25 cellular contexts compared by ENCODE assay signal in genomic region chr17:41171881-41172280, GRCh38. TPM values are rescaled to one million over a fixed set of nuclear protein-coding genes. Genes with fewer than 3 reads are reported as not detected.
DNase-seq lines count a peak whose midpoint lies in the region; ATAC-seq, FAIRE-seq and TF ChIP-seq lines count a peak whose summit lies in the region.
"Had no signal": no experiment of that assay in that cellular context is flagged by ENCODE, and none has a peak within 500 bp of the region (broad histone marks: within the 10 kb centered on the region; RNA-seq: fewer than 3 reads in every experiment).

No MANE protein-coding gene starts in this region.

- 61 to 69% methylated on average over 2 of the region's 2 CpGs for WGBS in GM23248 (ENCODE audit: low coverage in 1 of 2, low lambda C conversion rate in 2 of 2, missing lambda C conversion rate in 2 of 2), 2 experiments
- 74 to 82% (median 74%) methylated on average over 2 of the region's 2 CpGs for WGBS in ovary, 3 donors

- H3K4me1 Mint-ChIP-seq in astrocyte (ENCODE audit: low read depth, unreplicated experiment): no peaks in the 10 kb centered on the region
- H3K4me1 Mint-ChIP-seq in CD4-positive, alpha-beta memory T cell: peaks cover 0 to 9% (median 4%) of the 10 kb centered on the region in 4 donors

- TF ChIP-seq POLR2A in ovary (IDR thresholded peaks at IDR 0.05): no peak

- DNase-seq in AG09309 (ENCODE audit: low read depth) (peak; percentile 67), GM23248 (peak; percentile 65), astrocyte (ENCODE audit: low read depth) (peak; percentile 8), fibroblast of villous mesenchyme (ENCODE audit: low read depth) (peak; percentile 4), ovary (no peak), HPDE6-E6E7 (ENCODE audit: extremely low spot score) (no peak)
- no peak for DNase-seq in CD4-positive, alpha-beta memory T cell
- DNase-seq: CD8-positive, alpha-beta T cell; DMS153; GDM1; KBM-7; NCI-H1092 treated with DMSO at 0.1 percent for 48 hours; NCI-H1694; NCI-H2081; NCI-H2171; NCI-H345; NCI-H524 treated with DMSO at 0.1 percent for 48 hours; NCI-H82 had no signal

- in situ Hi-C loops in GM23248 (cut with MboI): no loop called here

- H3K9me3 ChIP-seq in GM23248 (ENCODE audit: low read depth) (no peaks in the 10 kb centered on the region), astrocyte (ENCODE audit: insufficient read depth, low read depth, low read length) (no peaks in the 10 kb centered on the region), ovary (no peaks in the 10 kb centered on the region)
- H3K9me3 ChIP-seq in CD4-positive, alpha-beta memory T cell (ENCODE audit: control insufficient read depth in 1 of 2, low read length in 2 of 2): no peaks in the 10 kb centered on the region

- no peaks in the 10 kb centered on the region for H3K36me3 ChIP-seq in GM23248 (ENCODE audit: low read depth)
- H3K36me3 ChIP-seq in astrocyte (ENCODE audit: insufficient read depth, low read length): no peaks in the 10 kb centered on the region
- H3K36me3 ChIP-seq in ovary: no peaks in the 10 kb centered on the region
- no peaks in the 10 kb centered on the region for H3K36me3 ChIP-seq in CD4-positive, alpha-beta memory T cell (ENCODE audit: insufficient read depth, low read length)
- H3K36me3 ChIP-seq: BLaER1 had no signal

- CTCF ChIA-PET in CD4-positive, alpha-beta memory T cell (lab: Charles Lee; ENCODE audit: partially characterized antibody): interaction anchor here (2.3 kb wide), 1 partner anchor 150 kb away, joined by 11 read pairs; no protein-coding TSS in a partner anchor

- no peaks in the 10 kb centered on the region for H3K9me2 ChIP-seq in GM23248 (ENCODE audit: insufficient read depth)

- intact Hi-C loops in ovary (cut with DNase I): no loop called here
- intact Hi-C loops in CD4-positive, alpha-beta memory T cell (cut with micrococcal nuclease): no loop called here

- H3K27me3 ChIP-seq in GM23248 (replicated peaks; ENCODE audit: insufficient read depth) (no peaks in the 10 kb centered on the region), astrocyte (ENCODE audit: insufficient read depth, low read length) (no peaks in the 10 kb centered on the region), ovary (no peaks in the 10 kb centered on the region)
- H3K27me3 ChIP-seq in CD4-positive, alpha-beta memory T cell (ENCODE audit: insufficient read depth, low read length): no peaks in the 10 kb centered on the region
- H3K27me3 ChIP-seq: BLaER1 had no signal

- H3K4me2 ChIP-seq in GM23248 (ENCODE audit: unreplicated experiment) (no peak overlapping the region), astrocyte (ENCODE audit: low read length) (no peak overlapping the region)
- H3K4me2 ChIP-seq: BLaER1 had no signal

- H2AFZ ChIP-seq in GM23248 (no peak overlapping the region), astrocyte (ENCODE audit: low read depth, low read length) (no peak overlapping the region)

- POLR2A ChIA-PET in CD4-positive, alpha-beta memory T cell (lab: Charles Lee; ENCODE audit: partially characterized antibody): no interaction called here

- no peak overlapping the region for H3K27ac Mint-ChIP-seq in astrocyte (ENCODE audit: unreplicated experiment)
- no peak overlapping the region for H3K27ac Mint-ChIP-seq in CD4-positive, alpha-beta memory T cell
- H3K27ac Mint-ChIP-seq: CD8-positive, alpha-beta T cell had no signal

- FAIRE-seq in astrocyte (lab: Jason Lieb, UNC): no peak
- FAIRE-seq: H54, HepG2 had no signal

- H4K20me1 ChIP-seq in GM23248 (ENCODE audit: insufficient read depth): no peaks in the 10 kb centered on the region
- no peaks in the 10 kb centered on the region for H4K20me1 ChIP-seq in astrocyte (ENCODE audit: insufficient read depth, low read length)
- H4K20me1 ChIP-seq: BLaER1 had no signal

- no peak for ATAC-seq in HG02885 (IDR thresholded peaks at IDR 0.05; ENCODE audit: poor library complexity, unreplicated experiment)
- ATAC-seq: CD8-positive, alpha-beta T cell; HepG2; Panc1; SK-N-SH treated with all-trans-retinoic acid at 6 μM for 48 hours had no signal

- H3K9ac ChIP-seq in GM23248: no peak overlapping the region
- no peak overlapping the region for H3K9ac ChIP-seq in astrocyte (ENCODE audit: low read length)
- H3K9ac ChIP-seq: BLaER1 had no signal

- peaks cover 6% of the 10 kb centered on the region for H3K9me3 Mint-ChIP-seq in astrocyte (ENCODE audit: unreplicated experiment)
- H3K9me3 Mint-ChIP-seq in CD4-positive, alpha-beta memory T cell: peaks cover 0 to 2% (median 0%) of the 10 kb centered on the region in 8 donors
- H3K9me3 Mint-ChIP-seq: CD8-positive, alpha-beta T cell had no signal

- H3K27me3 Mint-ChIP-seq in astrocyte (ENCODE audit: low read depth, unreplicated experiment): peaks cover 14% of the 10 kb centered on the region
- no peaks in the 10 kb centered on the region for H3K27me3 Mint-ChIP-seq in CD4-positive, alpha-beta memory T cell

- no peaks in the 10 kb centered on the region for H3F3A ChIP-seq in GM23248 (ENCODE audit: insufficient read depth)

- H3K4me3 Mint-ChIP-seq in astrocyte (ENCODE audit: unreplicated experiment): no peak overlapping the region
- no peak overlapping the region for H3K4me3 Mint-ChIP-seq in CD4-positive, alpha-beta memory T cell
- H3K4me3 Mint-ChIP-seq: CD8-positive, alpha-beta T cell had no signal

- no peak for TF ChIP-seq CTCF in AG09309 (IDR thresholded peaks at IDR 0.05; ENCODE audit: control insufficient read depth, insufficient read depth, low read depth, low read length, missing control alignments)
- TF ChIP-seq CTCF in astrocyte (IDR thresholded peaks at IDR 0.05; ENCODE audit: insufficient read depth, low read depth, low read length): no peak
- no peak for TF ChIP-seq CTCF in fibroblast of villous mesenchyme (IDR thresholded peaks at IDR 0.05; ENCODE audit: insufficient read depth, low read depth, low read length)
- no peak for TF ChIP-seq CTCF in ovary (IDR thresholded peaks at IDR 0.05)

- peaks cover 2% of the 10 kb centered on the region for H3K36me3 Mint-ChIP-seq in astrocyte (ENCODE audit: low read depth, unreplicated experiment)
- no peaks in the 10 kb centered on the region for H3K36me3 Mint-ChIP-seq in CD4-positive, alpha-beta memory T cell
- H3K36me3 Mint-ChIP-seq: CD8-positive, alpha-beta T cell had no signal

- no peak overlapping the region for H3K4me3 ChIP-seq in AG09309 (ENCODE audit: control insufficient read depth, low read depth, low read length)
- H3K4me3 ChIP-seq in GM23248: no peak overlapping the region
- no peak overlapping the region for H3K4me3 ChIP-seq in astrocyte (ENCODE audit: insufficient read depth, low read depth, low read length)
- H3K4me3 ChIP-seq in fibroblast of villous mesenchyme (ENCODE audit: low read depth, low read length): no peak overlapping the region
- no peak overlapping the region for H3K4me3 ChIP-seq in ovary
- H3K4me3 ChIP-seq in CD4-positive, alpha-beta memory T cell (ENCODE audit: low read length in 2 of 2): no peak overlapping the region
- H3K4me3 ChIP-seq: BLaER1 had no signal

- H3K4me1 ChIP-seq in GM23248 (ENCODE audit: insufficient read depth) (peaks cover 3% of the 10 kb centered on the region; the same call in 1 of the 2 replicates), astrocyte (ENCODE audit: insufficient read depth, low read length) (no peaks in the 10 kb centered on the region), ovary (ENCODE audit: insufficient read depth) (no peaks in the 10 kb centered on the region)
- no peaks in the 10 kb centered on the region for H3K4me1 ChIP-seq in CD4-positive, alpha-beta memory T cell (ENCODE audit: insufficient read depth, low read length)

- no peak for TF ChIP-seq EP300 in ovary (IDR thresholded peaks at IDR 0.05)

- H3K27ac ChIP-seq in GM23248: no peak overlapping the region
- no peak overlapping the region for H3K27ac ChIP-seq in astrocyte (ENCODE audit: low read depth, low read length)
- H3K27ac ChIP-seq in ovary: no peak overlapping the region
- H3K27ac ChIP-seq in CD4-positive, alpha-beta memory T cell (ENCODE audit: low read depth, low read length): no peak overlapping the region
- H3K27ac ChIP-seq: BLaER1 had no signal

- H3K79me2 ChIP-seq in GM23248 (ENCODE audit: insufficient read depth) (no peaks in the 10 kb centered on the region), astrocyte (ENCODE audit: insufficient read depth, low read length) (no peaks in the 10 kb centered on the region)

RNA-seq across cellular contexts. Expression of gene KRTAP4-3, which starts 3.9 kb away (rescaled TPM):
- not detected in 2 replicates for total RNA-seq in GM23248 (2014; rRNA removed; shearing (Covaris generic))
- polyA plus RNA-seq in GM23248 (2016; fragmentation: Nextera tagmentation; extraction: Ambion mirVana) (not detected in 2 replicates), ovary (not detected)
- total RNA-seq in astrocyte (not detected in 2 replicates), fibroblast of villous mesenchyme (not detected in 2 replicates), ovary (not detected)
- total RNA-seq in CD4-positive, alpha-beta memory T cell: not detected
- polyA plus RNA-seq in CD4-positive, alpha-beta memory T cell: not detected
- total RNA-seq: A172; CD8-positive, alpha-beta T cell; HepG2 had no signal
- polyA plus RNA-seq: HepG2 had no signal

RNA-seq across cellular contexts. Expression of gene KRTAP4-2, which starts 6.1 kb away (rescaled TPM):
- not detected in 2 replicates for total RNA-seq in GM23248 (2014; rRNA removed; shearing (Covaris generic))
- polyA plus RNA-seq in GM23248 (2016; fragmentation: Nextera tagmentation; extraction: Ambion mirVana) (not detected in 2 replicates), ovary (not detected)
- total RNA-seq in astrocyte (not detected in 2 replicates), fibroblast of villous mesenchyme (not detected in 2 replicates), ovary (not detected)
- total RNA-seq in CD4-positive, alpha-beta memory T cell: not detected
- not detected for polyA plus RNA-seq in CD4-positive, alpha-beta memory T cell
- total RNA-seq: A172; CD8-positive, alpha-beta T cell; HepG2 had no signal
- polyA plus RNA-seq: HepG2 had no signal

RNA-seq across cellular contexts. Expression of gene KRTAP4-4, which starts 11.3 kb away (rescaled TPM):
- total RNA-seq in GM23248 (2014; rRNA removed; shearing (Covaris generic)): not detected in 2 replicates
- polyA plus RNA-seq in GM23248 (2016; fragmentation: Nextera tagmentation; extraction: Ambion mirVana): not detected in 2 replicates
- not detected in 2 replicates for total RNA-seq in astrocyte
- total RNA-seq in fibroblast of villous mesenchyme: not detected in 2 replicates
- total RNA-seq in ovary: not detected
- polyA plus RNA-seq in ovary: not detected
- not detected for total RNA-seq in CD4-positive, alpha-beta memory T cell
- polyA plus RNA-seq in CD4-positive, alpha-beta memory T cell: not detected
- total RNA-seq: A172; CD8-positive, alpha-beta T cell; HepG2 had no signal
- polyA plus RNA-seq: HepG2 had no signal

RNA-seq across cellular contexts. Expression of gene KRTAP4-1, which starts 12.8 kb away (rescaled TPM):
- total RNA-seq in GM23248 (2014; rRNA removed; shearing (Covaris generic)): 0.76 TPM in 1 of 2 replicates, not detected in the other
- polyA plus RNA-seq in GM23248 (2016; fragmentation: Nextera tagmentation; extraction: Ambion mirVana) (not detected in 2 replicates), ovary (not detected)
- total RNA-seq in astrocyte (not detected in 2 replicates), fibroblast of villous mesenchyme (not detected in 2 replicates), ovary (not detected)
- total RNA-seq in CD4-positive, alpha-beta memory T cell: not detected
- not detected for polyA plus RNA-seq in CD4-positive, alpha-beta memory T cell
- total RNA-seq: A172; CD8-positive, alpha-beta T cell; HepG2 had no signal
- polyA plus RNA-seq: HepG2 had no signal

RNA-seq across cellular contexts. Expression of gene KRTAP9-1, which starts 17.8 kb away (rescaled TPM):
- not detected in 2 replicates for total RNA-seq in GM23248 (2014; rRNA removed; shearing (Covaris generic))
- not detected in 2 replicates for polyA plus RNA-seq in GM23248 (2016; fragmentation: Nextera tagmentation; extraction: Ambion mirVana)
- total RNA-seq in astrocyte: not detected in 2 replicates
- not detected in 2 replicates for total RNA-seq in fibroblast of villous mesenchyme
- total RNA-seq in ovary: not detected
- not detected for polyA plus RNA-seq in ovary
- total RNA-seq in CD4-positive, alpha-beta memory T cell: not detected
- polyA plus RNA-seq in CD4-positive, alpha-beta memory T cell: not detected
- total RNA-seq: A172; CD8-positive, alpha-beta T cell; HepG2 had no signal
- polyA plus RNA-seq: HepG2 had no signal

Comparison
In these comparisons a context has a peak if more than half of its experiments do, and no peak if none do; other contexts are left out.
1. DNase-seq: peak in AG09309 (single experiment), GM23248 (single experiment), astrocyte (single experiment) and fibroblast of villous mesenchyme (single experiment); none in ovary (0 of 5), HPDE6-E6E7 (single experiment) and CD4-positive, alpha-beta memory T cell (0 of 5).